ENCODE assay signal across 10 cellular contexts in genomic region chr14:80992580-80992979, GRCh38. TPM values are rescaled to one million over a fixed set of nuclear protein-coding genes. Genes with fewer than 3 reads are reported as not detected.
"Had no signal": no experiment of that assay in that cellular context is flagged by ENCODE, and none has a peak within 500 bp of the region (broad histone marks: within the 10 kb centered on the region; RNA-seq: fewer than 3 reads in every experiment).

No MANE protein-coding gene starts in this region.

- H3K4me1 ChIP-seq: HAP-1 had no signal

- H3K9me3 ChIP-seq: HAP-1 had no signal

- ATAC-seq: HCT116 had no signal

- H3K27ac Mint-ChIP-seq: HFFc6 had no signal

- H2AFZ ChIP-seq: GM23248 had no signal

- H3K9ac ChIP-seq: GM23248 had no signal

- H3K36me3 ChIP-seq: HAP-1 had no signal

- DNase-seq: GM23248, GOT3, H7, HFFc6, IMR-90 had no signal

- H3K4me3 Mint-ChIP-seq: HFFc6 had no signal

- H3K4me3 ChIP-seq: GM23248, HAP-1 had no signal

- H3K9me3 Mint-ChIP-seq: HFFc6 had no signal

- H3K27ac ChIP-seq: GM23248, HL-60 had no signal

RNA-seq across cellular contexts. Expression of gene TSHR, which starts 37.2 kb away (rescaled TPM):
- total RNA-seq: GM23248, H4, H7, HFFc6, HT1080, IMR-90 had no signal
- polyA plus RNA-seq: GM23248, IMR-90 had no signal
